25 cellular contexts compared by ENCODE assay signal in genomic region chr10:7003821-7004220, GRCh38.
"Had no signal": no experiment of that assay in that cellular context is flagged by ENCODE, and none has a peak within 500 bp of the region (broad histone marks: within the 10 kb centered on the region; RNA-seq: fewer than 3 reads in every experiment).

No MANE protein-coding gene starts in this region.

- ATAC-seq: esophagus mucosa, heart left ventricle had no signal

- H3K4me3 Mint-ChIP-seq: naive B cell had no signal

- H3K4me1 ChIP-seq: heart left ventricle, right atrium auricular region, sigmoid colon, stomach, transverse colon had no signal

- H3K36me3 ChIP-seq: heart left ventricle, ovary, right atrium auricular region, sigmoid colon, stomach, thoracic aorta, transverse colon had no signal

- DNase-seq: cortex of kidney; dorsolateral prefrontal cortex; effector CD8-positive, alpha-beta T cell; heart left ventricle; hippocampal formation; kidney glomerular epithelial cell; mesendoderm; naive B cell; nucleus accumbens; ovary; sigmoid colon; stimulated activated CD4-positive, alpha-beta T cell treated with anti-CD3 and anti-CD28 coated beads, Interleukin-2, amount 100 ng/mL, for 24 hours; stimulated activated CD4-positive, alpha-beta T cell treated with anti-CD3 and anti-CD28 coated beads, Interleukin-4, amount 100 ng/mL, for 4 hours; stimulated activated naive CD4-positive, alpha-beta T cell; stomach; substantia nigra; transverse colon had no signal

- H3K27ac ChIP-seq: heart left ventricle, ovary, right atrium auricular region, sigmoid colon, skin epidermis, stomach, thoracic aorta, transverse colon had no signal

- H3K36me3 Mint-ChIP-seq: naive B cell had no signal

- H3K9me3 Mint-ChIP-seq: naive B cell had no signal

- H3K9me3 ChIP-seq: heart left ventricle, ovary, right atrium auricular region, sigmoid colon, stomach, thoracic aorta, transverse colon had no signal

- H3K4me1 Mint-ChIP-seq: naive B cell had no signal

- H3K4me3 ChIP-seq: dorsolateral prefrontal cortex, heart left ventricle, ovary, right atrium auricular region, sigmoid colon, skin epidermis, stomach, thoracic aorta, transverse colon had no signal

- H3K27me3 ChIP-seq: ovary, right atrium auricular region, sigmoid colon, stomach, transverse colon had no signal

- FAIRE-seq: endometrium, frontal cortex, islet of Langerhans, urothelium cell line had no signal

- H3K27ac Mint-ChIP-seq: naive B cell had no signal
